Comparison of ENCODE assay signal across 11 cellular contexts in genomic region chr2:36450466-36451196, GRCh38.
DNase-seq lines count a peak whose midpoint lies in the region; ATAC-seq, FAIRE-seq and TF ChIP-seq lines count a peak whose summit lies in the region.
"Had no signal": no experiment of that assay in that cellular context is flagged by ENCODE, and none has a peak within 500 bp of the region (broad histone marks: within the 10 kb centered on the region; RNA-seq: fewer than 3 reads in every experiment).

No MANE protein-coding gene starts in this region.

- FAIRE-seq in HTR-8/SVneo (lab: Jason Lieb, UNC), result no peak
- FAIRE-seq: G401.6 had no signal

- peak overlapping the region in 3 of 4 donors; percentile 13 to 47 (median 42) for H3K27ac ChIP-seq in tibial nerve
- no peak overlapping the region for H3K27ac ChIP-seq in colonic mucosa

- WGBS in tibial nerve, 2 donors, result 73% methylated on average over 5 of the region's 5 CpGs

- TF ChIP-seq POLR2A in tibial nerve (IDR thresholded peaks at IDR 0.05), result no peak

- peaks cover 0 to 60% (median 10%) of the 10 kb centered on the region in 4 donors for H3K4me1 ChIP-seq in tibial nerve
- no peaks in the 10 kb centered on the region for H3K4me1 ChIP-seq in colonic mucosa

- intact Hi-C loops in colonic mucosa (cut with DNase I), result no loop called here

- TF ChIP-seq EP300 in tibial nerve (IDR thresholded peaks at IDR 0.05), result peak in 1 of 2 donors; percentile 20

- no peak overlapping the region for H3K9ac ChIP-seq in colonic mucosa (ENCODE audit: low read depth in 2 of 2, low read length in 2 of 2)

- H3K9me3 ChIP-seq in tibial nerve (no peaks in the 10 kb centered on the region), colonic mucosa (no peaks in the 10 kb centered on the region)
- H3K9me3 ChIP-seq: mucosa of descending colon had no signal

- no peaks in the 10 kb centered on the region for H3K27me3 ChIP-seq in tibial nerve
- no peaks in the 10 kb centered on the region for H3K27me3 ChIP-seq in colonic mucosa

- DNase-seq in HTR-8/SVneo (ENCODE audit: insufficient read length, low spot score) (peak; percentile 51), choroid plexus epithelial cell (ENCODE audit: low read depth) (peak; percentile 92), left lobe of liver (ENCODE audit: low spot score) (no peak), tibial nerve (ENCODE audit: low spot score in 2 of 2) (no peak), HT-29 (ENCODE audit: low spot score) (no peak), NCI-H2029 (lab: John Stamatoyannopoulos, UW) (no peak), GM13976 (ENCODE audit: low spot score) (no peak), colonic mucosa (no peak)
- DNase-seq: mucosa of descending colon, NCI-H1092 treated with DMSO at 0.1 percent for 48 hours had no signal

- in situ Hi-C loops in GM13976 (cut with MboI; ENCODE audit: low sequenced_read_pairs, unreplicated experiment), result no loop called here

- peaks cover 0 to 41% (median 0%) of the 10 kb centered on the region in 3 donors for H3K36me3 ChIP-seq in tibial nerve
- H3K36me3 ChIP-seq in colonic mucosa, result no peaks in the 10 kb centered on the region

- TF ChIP-seq CTCF in choroid plexus epithelial cell (conservative IDR thresholded peaks at IDR 0.05; ENCODE audit: low read depth, low read length), result no peak
- no peak for TF ChIP-seq CTCF in tibial nerve (IDR thresholded peaks at IDR 0.05)
- no peak for TF ChIP-seq CTCF in GM13976 (IDR thresholded peaks at IDR 0.05; ENCODE audit: borderline replicate concordance, control extremely low read depth, extremely low read depth, insufficient read depth, missing control alignments)
- TF ChIP-seq CTCF in colonic mucosa (IDR thresholded peaks at IDR 0.05), result no peak

- H3K4me3 ChIP-seq in choroid plexus epithelial cell (ENCODE audit: low read depth, low read length) (no peak overlapping the region), tibial nerve (no peak overlapping the region), colonic mucosa (no peak overlapping the region)
- H3K4me3 ChIP-seq: mucosa of descending colon had no signal

- ATAC-seq in left lobe of liver, result peak; percentile 23
- ATAC-seq: mucosa of descending colon had no signal

Comparison
In these comparisons a context has a peak if more than half of its experiments do, and no peak if none do; other contexts are left out.
1. DNase-seq: peak in HTR-8/SVneo (single experiment) and choroid plexus epithelial cell (single experiment); none in left lobe of liver (single experiment), tibial nerve (0 of 2), HT-29 (single experiment), NCI-H2029 (single experiment), GM13976 (single experiment) and colonic mucosa (single experiment).